ENCODE assay signal across 20 cellular contexts in genomic region chr21:31447477-31447876, GRCh38.
A peak's percentile ranks its signal among the peaks of the same experiment; 100 is the strongest.
DNase-seq lines count a peak whose midpoint lies in the region; ATAC-seq and TF ChIP-seq lines count a peak whose summit lies in the region.
"Had no signal": no experiment of that assay in that cellular context is flagged by ENCODE, and none has a peak within 500 bp of the region (broad histone marks: within the 10 kb centered on the region; RNA-seq: fewer than 3 reads in every experiment).

No MANE protein-coding gene starts in this region.

- H3K9me3 Mint-ChIP-seq in CD14-positive monocyte: peaks cover 0 to 7% (median 0%) of the 10 kb centered on the region in 7 donors
- peaks cover 14% of the 10 kb centered on the region for H3K9me3 Mint-ChIP-seq in nephron progenitor cell
- H3K9me3 Mint-ChIP-seq: IgD-negative memory B cell had no signal

- peaks cover 3% of the 10 kb centered on the region for H3K4me1 ChIP-seq in suprapubic skin

- intact Hi-C loops in CD14-positive monocyte (cut with micrococcal nuclease): loop anchor here (10.0 kb wide), 1 partner anchor 103 kb away; the partner anchor contains the start of gene TIAM1 (in 2 of the 2)

- H3K27me3 ChIP-seq in suprapubic skin: no peaks in the 10 kb centered on the region
- H3K27me3 ChIP-seq: cardiac muscle cell, tibial nerve had no signal

- H3K36me3 ChIP-seq in suprapubic skin: no peaks in the 10 kb centered on the region
- H3K36me3 ChIP-seq: cardiac muscle cell, tibial nerve had no signal

- H3K36me3 Mint-ChIP-seq in CD14-positive monocyte: peaks cover 0 to 5% of the 10 kb centered on the region in 2 donors
- peaks cover 66% of the 10 kb centered on the region for H3K36me3 Mint-ChIP-seq in nephron progenitor cell (ENCODE audit: low read depth)
- H3K36me3 Mint-ChIP-seq: IgD-negative memory B cell had no signal

- in situ Hi-C loops in G401 (cut with HindIII; ENCODE audit: low sequenced_read_pairs): no loop called here
- in situ Hi-C loops in astrocyte of the spinal cord (cut with HindIII; ENCODE audit: low sequenced_read_pairs): no loop called here

- TF ChIP-seq CTCF in CD14-positive monocyte (IDR thresholded peaks at IDR 0.05): no peak
- TF ChIP-seq CTCF in astrocyte of the spinal cord (IDR thresholded peaks at IDR 0.05; ENCODE audit: low read depth, low read length): no peak
- TF ChIP-seq CTCF in nephron progenitor cell (IDR thresholded peaks at IDR 0.05): no peak
- no peak for TF ChIP-seq CTCF in suprapubic skin (IDR thresholded peaks at IDR 0.05)

- H3K4me1 Mint-ChIP-seq in CD14-positive monocyte (peaks cover 79% of the 10 kb centered on the region), nephron progenitor cell (peaks cover 13% of the 10 kb centered on the region)

- H3K27ac Mint-ChIP-seq in CD14-positive monocyte (peak overlapping the region; percentile 54 to 88 (median 71)), nephron progenitor cell (peak overlapping the region; percentile 57)

- H3K4me3 ChIP-seq in astrocyte of the spinal cord (ENCODE audit: low read depth, low read length) (no peak overlapping the region), suprapubic skin (no peak overlapping the region)
- H3K4me3 ChIP-seq: cardiac muscle cell, tibial nerve had no signal

- WGBS in suprapubic skin: 43% methylated on average over 3 of the region's 3 CpGs

- H3K27me3 Mint-ChIP-seq in CD14-positive monocyte (ENCODE audit: low read depth in 3 of 3) (peaks cover 0 to 3% (median 0%) of the 10 kb centered on the region in 3 donors), nephron progenitor cell (ENCODE audit: low read depth, poor library complexity) (no peaks in the 10 kb centered on the region)

- no peaks in the 10 kb centered on the region for H3K9me3 ChIP-seq in suprapubic skin
- H3K9me3 ChIP-seq: tibial nerve had no signal

- no peak for TF ChIP-seq EP300 in suprapubic skin (IDR thresholded peaks at IDR 0.05)

- H3K4me3 Mint-ChIP-seq in CD14-positive monocyte: no peak overlapping the region
- H3K4me3 Mint-ChIP-seq in nephron progenitor cell: no peak overlapping the region

- no peak for TF ChIP-seq POLR2A in suprapubic skin (IDR thresholded peaks at IDR 0.05)

- DNase-seq in CD14-positive monocyte (ENCODE audit: low spot score) (no peak), G401 (ENCODE audit: low spot score) (peak; percentile 63), astrocyte of the spinal cord (ENCODE audit: low read depth, low spot score) (peak; percentile 20), nephron progenitor cell (no peak), suprapubic skin (ENCODE audit: low spot score in 2 of 2) (no peak)
- DNase-seq: activated naive CD4-positive, alpha-beta T cell; C1 segment of cervical spinal cord; DMS79 treated with DMSO at 0.1 percent for 48 hours; effector CD8-positive, alpha-beta T cell; kidney; mesendoderm; NCI-H1092; NK-92 treated with Interleukin-12 subunit alpha and Interleukin-12 subunit beta, amount 100 ng/mL, for 24 hours; stimulated activated CD4-positive, alpha-beta T cell treated with anti-CD3 and anti-CD28 coated beads, Interleukin-4, amount 100 ng/mL, for 24 hours; stimulated activated CD8-positive, alpha-beta memory T cell treated with anti-CD3 and anti-CD28 coated beads, Interleukin-4, amount 100 ng/mL, for 48 hours had no signal

- no peak for ATAC-seq in GM21825 (IDR thresholded peaks at IDR 0.05; ENCODE audit: unreplicated experiment)
- ATAC-seq in HG02884 (IDR thresholded peaks at IDR 0.05; ENCODE audit: unreplicated experiment): no peak

- H3K27ac ChIP-seq in suprapubic skin: no peak overlapping the region
- H3K27ac ChIP-seq: cardiac muscle cell, tibial nerve had no signal

Comparison
In these comparisons a context has a peak if more than half of its experiments do, and no peak if none do; other contexts are left out.
1. DNase-seq: peak in G401 (single experiment) and astrocyte of the spinal cord (single experiment); none in CD14-positive monocyte (single experiment), nephron progenitor cell (single experiment) and suprapubic skin (0 of 2).